28 cellular contexts compared by ENCODE assay signal in genomic region chr13:80052286-80052685, GRCh38.
"Had no signal": no experiment of that assay in that cellular context is flagged by ENCODE, and none has a peak within 500 bp of the region (broad histone marks: within the 10 kb centered on the region; RNA-seq: fewer than 3 reads in every experiment).

No MANE protein-coding gene starts in this region.

- H3K9me3 ChIP-seq: colonic mucosa, esophagus muscularis mucosa, esophagus squamous epithelium, gastrocnemius medialis, gastroesophageal sphincter, heart left ventricle, heart right ventricle had no signal

- H3K4me1 ChIP-seq: colonic mucosa had no signal

- FAIRE-seq: endometrium, endothelial cell of umbilical vein, frontal cortex had no signal

- ATAC-seq: effector memory CD8-positive, alpha-beta T cell; esophagus mucosa; foreskin keratinocyte; gastrocnemius medialis; gastroesophageal sphincter; heart left ventricle; heart right ventricle had no signal

- H3K79me2 ChIP-seq: hepatocyte had no signal

- H2AFZ ChIP-seq: hepatocyte had no signal

- H3K4me2 ChIP-seq: hepatocyte had no signal

- H3K4me3 ChIP-seq: colonic mucosa, coronary artery, dorsolateral prefrontal cortex, esophagus muscularis mucosa, esophagus squamous epithelium, gastrocnemius medialis, gastroesophageal sphincter, heart left ventricle, heart right ventricle, hepatocyte had no signal

- H3K27me3 ChIP-seq: colonic mucosa, dorsolateral prefrontal cortex, esophagus muscularis mucosa, esophagus squamous epithelium, foreskin keratinocyte, gastrocnemius medialis, gastroesophageal sphincter, heart left ventricle, heart right ventricle, hepatocyte had no signal

- DNase-seq: colonic mucosa; cortex of kidney; dermis blood vessel endothelial cell; effector CD4-positive, alpha-beta T cell; effector CD8-positive, alpha-beta T cell; effector memory CD4-positive, alpha-beta T cell; effector memory CD8-positive, alpha-beta T cell; endodermal cell; erythroblast; esophagus squamous epithelium; foreskin fibroblast; foreskin keratinocyte; foreskin melanocyte; gastrocnemius medialis; glutamatergic neuron; head of caudate nucleus; heart left ventricle; heart right ventricle had no signal

- H3K36me3 ChIP-seq: colonic mucosa, esophagus muscularis mucosa, esophagus squamous epithelium, gastrocnemius medialis, gastroesophageal sphincter, heart left ventricle, heart right ventricle had no signal

- H3K27ac ChIP-seq: colonic mucosa, coronary artery, epithelial cell of prostate, esophagus muscularis mucosa, esophagus squamous epithelium, foreskin keratinocyte, gastrocnemius medialis, gastroesophageal sphincter, heart left ventricle, heart right ventricle, hepatocyte had no signal
